In genomic region chr6:158269657-158270056, GRCh38 we compare ENCODE assay signal across 1 cellular context.
TF ChIP-seq lines count a peak whose summit lies in the region.

No MANE protein-coding gene starts in this region.

TF ChIP-seq in GM23338, 12 proteins besides CTCF, POLR2A, EP300 and RAD21 (continued from another document):
- TF ChIP-seq ZNF462 (CRISPR knock-in tag; IDR thresholded peaks at IDR 0.05) (no peak), ETS1 (IDR thresholded peaks at IDR 0.05) (no peak), ZNF114 (CRISPR knock-in tag; IDR thresholded peaks at IDR 0.05) (no peak), JUNB (IDR thresholded peaks at IDR 0.05; ENCODE audit: unreplicated experiment) (no peak)
- TF ChIP-seq, protein P1, sequence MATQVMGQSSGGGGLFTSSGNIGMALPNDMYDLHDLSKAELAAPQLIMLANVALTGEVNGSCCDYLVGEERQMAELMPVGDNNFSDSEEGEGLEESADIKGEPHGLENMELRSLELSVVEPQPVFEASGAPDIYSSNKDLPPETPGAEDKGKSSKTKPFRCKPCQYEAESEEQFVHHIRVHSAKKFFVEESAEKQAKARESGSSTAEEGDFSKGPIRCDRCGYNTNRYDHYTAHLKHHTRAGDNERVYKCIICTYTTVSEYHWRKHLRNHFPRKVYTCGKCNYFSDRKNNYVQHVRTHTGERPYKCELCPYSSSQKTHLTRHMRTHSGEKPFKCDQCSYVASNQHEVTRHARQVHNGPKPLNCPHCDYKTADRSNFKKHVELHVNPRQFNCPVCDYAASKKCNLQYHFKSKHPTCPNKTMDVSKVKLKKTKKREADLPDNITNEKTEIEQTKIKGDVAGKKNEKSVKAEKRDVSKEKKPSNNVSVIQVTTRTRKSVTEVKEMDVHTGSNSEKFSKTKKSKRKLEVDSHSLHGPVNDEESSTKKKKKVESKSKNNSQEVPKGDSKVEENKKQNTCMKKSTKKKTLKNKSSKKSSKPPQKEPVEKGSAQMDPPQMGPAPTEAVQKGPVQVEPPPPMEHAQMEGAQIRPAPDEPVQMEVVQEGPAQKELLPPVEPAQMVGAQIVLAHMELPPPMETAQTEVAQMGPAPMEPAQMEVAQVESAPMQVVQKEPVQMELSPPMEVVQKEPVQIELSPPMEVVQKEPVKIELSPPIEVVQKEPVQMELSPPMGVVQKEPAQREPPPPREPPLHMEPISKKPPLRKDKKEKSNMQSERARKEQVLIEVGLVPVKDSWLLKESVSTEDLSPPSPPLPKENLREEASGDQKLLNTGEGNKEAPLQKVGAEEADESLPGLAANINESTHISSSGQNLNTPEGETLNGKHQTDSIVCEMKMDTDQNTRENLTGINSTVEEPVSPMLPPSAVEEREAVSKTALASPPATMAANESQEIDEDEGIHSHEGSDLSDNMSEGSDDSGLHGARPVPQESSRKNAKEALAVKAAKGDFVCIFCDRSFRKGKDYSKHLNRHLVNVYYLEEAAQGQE (IDR thresholded peaks at IDR 0.05; ENCODE audit: unreplicated experiment) = no peak
